Comparison of ENCODE assay signal across 8 cellular contexts in genomic region chr12:32455607-32456063, GRCh38. TPM values are rescaled to one million over a fixed set of nuclear protein-coding genes. Genes with fewer than 3 reads are reported as not detected.
DNase-seq lines count a peak whose midpoint lies in the region; FAIRE-seq and TF ChIP-seq lines count a peak whose summit lies in the region.

No MANE protein-coding gene starts in this region.

- H3K4me3 ChIP-seq in AG09309 (ENCODE audit: control insufficient read depth, low read depth, low read length) (no peak overlapping the region), endothelial cell of umbilical vein (replicated peaks in 1 of 3; ENCODE audit: insufficient read depth in 1 of 3, low read depth in 1 of 3, low read length in 3 of 3) (peak overlapping the region in 2 of 3 experiments; percentile 50 to 82), muscle layer of colon (ENCODE audit: low read depth in 1 of 2, low read length in 2 of 2) (peak overlapping the region; percentile 9 to 43)

- intact Hi-C loops in endothelial cell of umbilical vein (cut with micrococcal nuclease): loop anchor here (1.0 to 10.0 kb wide), 11 partner anchors 33 to 801 kb away; partner anchors contain the start of genes ETFBKMT, FGD4 and YARS2

- no TSS peak for BruUV-seq in endothelial cell of umbilical vein (replicated peaks; lab: Mats Ljungman, UMichigan)

- FAIRE-seq in endothelial cell of umbilical vein (lab: Jason Lieb, UNC): peak; percentile 76

- dilution Hi-C loops in endothelial cell of umbilical vein (cut with MboI; ENCODE audit: extremely low pct_ligation_motif_present, low sequenced_read_pairs): no loop called here

- H3K27ac ChIP-seq in endothelial cell of umbilical vein (ENCODE audit: insufficient read depth, low read depth, low read length): peak overlapping the region; percentile 89
- no peak overlapping the region for H3K27ac ChIP-seq in muscle layer of colon (ENCODE audit: low read depth, low read length)

- H3K9me3 ChIP-seq in endothelial cell of umbilical vein (replicated peaks; ENCODE audit: control insufficient read depth, insufficient read depth, low read length) (no peaks in the 10 kb centered on the region), muscle layer of colon (ENCODE audit: low read length) (no peaks in the 10 kb centered on the region)

- H3K9ac ChIP-seq in endothelial cell of umbilical vein (replicated peaks; ENCODE audit: extremely low read depth, insufficient read depth, low read length) (peak overlapping the region; percentile 86), muscle layer of colon (ENCODE audit: low read length) (peak overlapping the region; percentile 13)

- DNase-seq in AG09309 (ENCODE audit: low read depth) (peak; percentile 62), GM13976 (ENCODE audit: low spot score) (peak; percentile 47), LoVo (ENCODE audit: low spot score) (peak; percentile 78), SHP77 treated with DMSO at 0.1 percent for 48 hours (lab: John Stamatoyannopoulos, UW) (peak; percentile 36), endothelial cell of umbilical vein (ENCODE audit: low read depth, low spot score) (peak; percentile 91), mesenteric fat pad (ENCODE audit: low spot score) (no peak), NCI-H1048 (lab: John Stamatoyannopoulos, UW) (no peak)

- no peaks in the 10 kb centered on the region for H4K20me1 ChIP-seq in endothelial cell of umbilical vein (replicated peaks; ENCODE audit: control insufficient read depth, extremely low read depth, insufficient read depth, low read length)

- TF ChIP-seq CTCF in AG09309 (IDR thresholded peaks at IDR 0.05; ENCODE audit: control insufficient read depth, insufficient read depth, low read depth, low read length, missing control alignments) (peak; percentile 44), GM13976 (IDR thresholded peaks at IDR 0.05; ENCODE audit: borderline replicate concordance, control extremely low read depth, extremely low read depth, insufficient read depth, missing control alignments) (peak; percentile 41), endothelial cell of umbilical vein (IDR thresholded peaks at IDR 0.05; ENCODE audit: extremely low read depth in 1 of 2, insufficient read depth in 1 of 2, low read depth in 1 of 2, low read length in 2 of 2) (peak; percentile 44 to 46)

- no peaks in the 10 kb centered on the region for H3K9me1 ChIP-seq in endothelial cell of umbilical vein (replicated peaks; ENCODE audit: control insufficient read depth, extremely low read depth, insufficient read depth, low read length)

- no peak overlapping the region for H2AFZ ChIP-seq in endothelial cell of umbilical vein (ENCODE audit: low read depth, low read length)

- H3K27me3 ChIP-seq in endothelial cell of umbilical vein (ENCODE audit: control insufficient read depth in 2 of 2, insufficient read depth in 2 of 2, low read length in 2 of 2) (no peaks in the 10 kb centered on the region), muscle layer of colon (ENCODE audit: control insufficient read depth in 1 of 2, insufficient read depth in 2 of 2, low read length in 2 of 2) (no peaks in the 10 kb centered on the region)

- peak overlapping the region; percentile 99 for H3K4me2 ChIP-seq in endothelial cell of umbilical vein (ENCODE audit: insufficient read depth, low read length)

- peaks cover 23% of the 10 kb centered on the region for H3K79me2 ChIP-seq in endothelial cell of umbilical vein (ENCODE audit: control insufficient read depth, insufficient read depth, low read length)

- POLR2A ChIA-PET in endothelial cell of umbilical vein (lab: Charles Lee): no interaction called here

- H3K4me1 ChIP-seq in endothelial cell of umbilical vein (ENCODE audit: control insufficient read depth, extremely low read depth, insufficient read depth, low read length) (peaks cover 67% of the 10 kb centered on the region), muscle layer of colon (ENCODE audit: insufficient read depth, low read length) (no peaks in the 10 kb centered on the region)

- peak; percentile 35 for TF ChIP-seq POLR2A in endothelial cell of umbilical vein (IDR thresholded peaks at IDR 0.05; ENCODE audit: low read depth, low read length)

- in situ Hi-C loops in GM13976 (cut with MboI; ENCODE audit: low sequenced_read_pairs, unreplicated experiment): loop anchor here (10.0 to 25.0 kb wide), 3 partner anchors 219 to 1557 kb away; partner anchors contain the start of genes ALG10, DNM1L and YARS2

- H3K36me3 ChIP-seq in endothelial cell of umbilical vein (ENCODE audit: control insufficient read depth in 2 of 2, extremely low read depth in 1 of 2, insufficient read depth in 2 of 2, low read length in 2 of 2) (no peaks in the 10 kb centered on the region), muscle layer of colon (ENCODE audit: insufficient read depth, low read length) (no peaks in the 10 kb centered on the region)

- CTCF ChIA-PET in endothelial cell of umbilical vein (lab: Charles Lee): interaction anchor here (0.6 to 4.6 kb wide), 30 partner anchors 13 to 300 kb away, joined by 3 to 37 read pairs (median 5); partner anchors contain the start of genes FGD4 and YARS2

TF ChIP-seq in endothelial cell of umbilical vein, 7 proteins besides CTCF, POLR2A, EP300 and RAD21:
- TF ChIP-seq JUN (IDR thresholded peaks at IDR 0.05; ENCODE audit: borderline replicate concordance, insufficient read depth, insufficient read length, low read depth) (peak; percentile 78), MAX (IDR thresholded peaks at IDR 0.05; ENCODE audit: insufficient read depth, insufficient read length) (no peak), GATA2 (IDR thresholded peaks at IDR 0.05; ENCODE audit: insufficient read depth, insufficient read length, low read depth, low read length) (peak; percentile 87), FOS (IDR thresholded peaks at IDR 0.05; ENCODE audit: borderline replicate concordance, insufficient read depth, low read length) (peak; percentile 74), POLR2AphosphoS5 (IDR thresholded peaks at IDR 0.05; ENCODE audit: insufficient read depth, low read depth, low read length) (no peak), EZH2 (IDR thresholded peaks at IDR 0.05; ENCODE audit: borderline replicate concordance, low read depth, low read length, severe bottlenecking) (no peak)
TF ChIP-seq in endothelial cell of umbilical vein: peak in this region for 3.

RNA-seq across cellular contexts. Expression of gene FGD4, which starts 56.3 kb away (rescaled TPM):
- total RNA-seq in endothelial cell of umbilical vein: 44.7 and 44.8 TPM in 2 replicates
- polyA plus RNA-seq in endothelial cell of umbilical vein: 5.7 and 6.6 TPM in 2 replicates
- polyA plus RNA-seq in endothelial cell of umbilical vein (2011; cell fraction: cytosol; rRNA removed): 6.8 and 7.3 TPM in 2 replicates
- 27.6 and 37.7 TPM in 2 replicates for polyA plus RNA-seq in endothelial cell of umbilical vein (2011; cell fraction: nucleus; rRNA removed)
- 13.6 and 17.5 TPM in 2 replicates for polyA plus RNA-seq in endothelial cell of umbilical vein (2012)
- polyA minus RNA-seq in endothelial cell of umbilical vein: 35.4 and 41.0 TPM in 2 replicates
- polyA minus RNA-seq in endothelial cell of umbilical vein (2011; cell fraction: cytosol; rRNA and poly(A)+ RNA removed): 8.9 TPM
- polyA minus RNA-seq in endothelial cell of umbilical vein (2011; cell fraction: nucleus; rRNA and poly(A)+ RNA removed): 79.0 and 91.1 TPM in 2 replicates
- total RNA-seq in mesenteric fat pad: 41.6 TPM

Comparison
In these comparisons a context has a peak if more than half of its experiments do, and no peak if none do; other contexts are left out.
1. DNase-seq: peak in AG09309 (single experiment), GM13976 (single experiment), LoVo (single experiment), SHP77 treated with DMSO at 0.1 percent for 48 hours (single experiment) and endothelial cell of umbilical vein (single experiment); none in mesenteric fat pad (single experiment) and NCI-H1048 (single experiment).
2. Peak in every context shown above with its lines, with median percentiles within 50 percentile points of each other: CTCF ChIP-seq.